Comparison of ENCODE assay signal across 8 cellular contexts in genomic region chr5:67246108-67246507, GRCh38. TPM values are rescaled to one million over a fixed set of nuclear protein-coding genes. Genes with fewer than 3 reads are reported as not detected.
A peak's percentile ranks its signal among the peaks of the same experiment; 100 is the strongest.
DNase-seq lines count a peak whose midpoint lies in the region; ATAC-seq, FAIRE-seq and TF ChIP-seq lines count a peak whose summit lies in the region.

No MANE protein-coding gene starts in this region.

- H3K4me3 ChIP-seq in GM12864 (ENCODE audit: low read depth, low read length): no peak overlapping the region
- H3K4me3 ChIP-seq in gastroesophageal sphincter: no peak overlapping the region
- H3K4me3 ChIP-seq in ovary: no peak overlapping the region

- peaks cover 10 to 68% (median 16%) of the 10 kb centered on the region in 3 donors for H3K4me1 ChIP-seq in gastroesophageal sphincter
- peaks cover 5% of the 10 kb centered on the region for H3K4me1 ChIP-seq in ovary (ENCODE audit: insufficient read depth)

- DNase-seq in GM12864 (ENCODE audit: low read depth) (peak; percentile 50), NCI-H187 treated with DMSO at 0.1 percent for 48 hours (lab: John Stamatoyannopoulos, UW) (peak; percentile 46), ovary (peak in 3 of 5 donors; percentile 30 to 53 (median 50)), posterior vena cava (ENCODE audit: low spot score) (no peak)
- DNase-seq in NK-92 treated with Interleukin-12 subunit alpha and Interleukin-12 subunit beta, amount 100 ng/mL, for 24 hours (lab: John Stamatoyannopoulos, UW): no peak

- H3K36me3 ChIP-seq in gastroesophageal sphincter (no peaks in the 10 kb centered on the region), ovary (no peaks in the 10 kb centered on the region)

- H3K9me3 ChIP-seq in gastroesophageal sphincter (no peaks in the 10 kb centered on the region), ovary (no peaks in the 10 kb centered on the region)

- TF ChIP-seq EP300 in gastroesophageal sphincter (IDR thresholded peaks at IDR 0.05): no peak
- no peak for TF ChIP-seq EP300 in ovary (IDR thresholded peaks at IDR 0.05)

- peak; percentile 60 for ATAC-seq in gastroesophageal sphincter

- peak overlapping the region; percentile 90 for H3K27ac ChIP-seq in VCaP
- peak overlapping the region; percentile 72 to 89 (median 79) for H3K27ac ChIP-seq in gastroesophageal sphincter
- no peak overlapping the region for H3K27ac ChIP-seq in ovary

- H3K27me3 ChIP-seq in gastroesophageal sphincter (no peaks in the 10 kb centered on the region), ovary (no peaks in the 10 kb centered on the region)

- peak; percentile 47 for TF ChIP-seq CTCF in GM12864 (IDR thresholded peaks at IDR 0.05; ENCODE audit: low read depth, low read length, missing control alignments)
- peak; percentile 83 for TF ChIP-seq CTCF in VCaP (conservative IDR thresholded peaks at IDR 0.05)
- TF ChIP-seq CTCF in gastroesophageal sphincter (IDR thresholded peaks at IDR 0.05): peak; percentile 63 to 93 (median 81)
- TF ChIP-seq CTCF in ovary (IDR thresholded peaks at IDR 0.05): peak; percentile 74 to 90 (median 81)

- intact Hi-C loops in ovary (cut with DNase I): loop anchor here (5.0 to 10.0 kb wide), 7 partner anchors 139 to 1719 kb away; partner anchors contain the start of gene PIK3R1 (in 1 of the 4)
- intact Hi-C loops in posterior vena cava (cut with DNase I): loop anchor here in 1 of 2 donors (5.0 kb wide), 1 partner anchor 1006 kb away; no protein-coding TSS in a partner anchor

- 0% methylated on average over 2 of the region's 2 CpGs for WGBS in gastroesophageal sphincter (ENCODE audit: low coverage in 1 of 2), 2 donors
- WGBS in ovary, 3 donors: 0 to 4% (median 1%) methylated on average over 2 of the region's 2 CpGs

- FAIRE-seq in A204.1 (lab: Jason Lieb, UNC): peak; percentile 96

- TF ChIP-seq POLR2A in gastroesophageal sphincter (IDR thresholded peaks at IDR 0.05): no peak
- no peak for TF ChIP-seq POLR2A in ovary (IDR thresholded peaks at IDR 0.05)

RNA-seq across cellular contexts. Expression of gene CD180, which starts 49.5 kb away (rescaled TPM):
- total RNA-seq in gastroesophageal sphincter: 1 to 10 TPM in 2 of 4 donors, under 1 TPM in 1, not detected in 1; 0.27 to 2.2 (median 1.2) TPM
- 1 to 10 TPM in 1 of 7 donors, under 1 TPM in 6; 0.15 to 1.0 (median 0.30) TPM for total RNA-seq in ovary
- polyA plus RNA-seq in ovary: 1 to 10 TPM in 1 of 2 donors, under 1 TPM in 1; 0.17 to 2.9 TPM
- 1 to 10 TPM; 1.4 to 1.5 TPM for total RNA-seq in posterior vena cava

Comparison
In these comparisons a context has a peak if more than half of its experiments do, and no peak if none do; other contexts are left out.
1. DNase-seq: peak in GM12864 (single experiment), NCI-H187 treated with DMSO at 0.1 percent for 48 hours (single experiment) and ovary (3 of 5); none in NK-92 treated with Interleukin-12 subunit alpha and Interleukin-12 subunit beta, amount 100 ng/mL, for 24 hours (single experiment) and posterior vena cava (single experiment).
2. H3K27ac ChIP-seq: peak in VCaP (single experiment) and gastroesophageal sphincter (4 of 4); none in ovary (0 of 2).
3. Peak in every context shown above with its lines, with median percentiles within 50 percentile points of each other: CTCF ChIP-seq.